In genomic region chr1:119646521-119647227, GRCh38 we compare ENCODE assay signal across 9 cellular contexts. TPM values are rescaled to one million over a fixed set of nuclear protein-coding genes. Genes with fewer than 3 reads are reported as not detected.
DNase-seq lines count a peak whose midpoint lies in the region; ATAC-seq and TF ChIP-seq lines count a peak whose summit lies in the region.
"Had no signal": no experiment of that assay in that cellular context is flagged by ENCODE, and none has a peak within 500 bp of the region (broad histone marks: within the 10 kb centered on the region; RNA-seq: fewer than 3 reads in every experiment).

No MANE protein-coding gene starts in this region.

- H3K9me3 Mint-ChIP-seq in activated naive CD4-positive, alpha-beta T cell treated with anti-CD3 and anti-CD28 coated beads for 36 hours: peaks cover 3% of the 10 kb centered on the region
- H3K9me3 Mint-ChIP-seq: activated B cell treated with CpG ODN at 0.5 μM for 24 hours had no signal

- H3K27ac Mint-ChIP-seq in activated naive CD4-positive, alpha-beta T cell treated with anti-CD3 and anti-CD28 coated beads for 36 hours: no peak overlapping the region
- H3K27ac Mint-ChIP-seq: activated B cell treated with CpG ODN at 0.5 μM for 24 hours had no signal

- no peaks in the 10 kb centered on the region for H3K27me3 ChIP-seq in upper lobe of left lung

- peaks cover 63% of the 10 kb centered on the region for H3K27me3 Mint-ChIP-seq in activated naive CD4-positive, alpha-beta T cell treated with anti-CD3 and anti-CD28 coated beads for 36 hours (ENCODE audit: low read depth)

- TF ChIP-seq EP300 in upper lobe of left lung (IDR thresholded peaks at IDR 0.05): no peak

- TF ChIP-seq CTCF in astrocyte of the cerebellum (IDR thresholded peaks at IDR 0.05; ENCODE audit: low read depth, low read length, missing control alignments) (no peak), upper lobe of left lung (IDR thresholded peaks at IDR 0.05) (no peak)

- H3K4me3 ChIP-seq in astrocyte of the cerebellum (ENCODE audit: low read depth, low read length) (peak overlapping the region; percentile 81), upper lobe of left lung (peak overlapping the region; percentile 67 to 97 (median 82))

- no peaks in the 10 kb centered on the region for H3K9me3 ChIP-seq in upper lobe of left lung

- H3K27ac ChIP-seq in upper lobe of left lung: peak overlapping the region; percentile 86 to 94 (median 91)

- 45 to 48% methylated on average over 15 of the region's 15 CpGs for WGBS in upper lobe of left lung, 2 donors

- no peak for TF ChIP-seq POLR2A in upper lobe of left lung (IDR thresholded peaks at IDR 0.05)

- no peaks in the 10 kb centered on the region for H3K36me3 Mint-ChIP-seq in activated naive CD4-positive, alpha-beta T cell treated with anti-CD3 and anti-CD28 coated beads for 36 hours (ENCODE audit: low read depth)

- no peaks in the 10 kb centered on the region for H3K36me3 ChIP-seq in upper lobe of left lung

- peak overlapping the region; percentile 73 for H3K4me3 Mint-ChIP-seq in activated naive CD4-positive, alpha-beta T cell treated with anti-CD3 and anti-CD28 coated beads for 36 hours
- H3K4me3 Mint-ChIP-seq: activated B cell treated with CpG ODN at 0.5 μM for 24 hours had no signal

- no peak for DNase-seq in activated naive CD4-positive, alpha-beta T cell treated with anti-CD3 and anti-CD28 coated beads for 36 hours
- DNase-seq in activated naive CD4-positive, alpha-beta T cell (lab: John Stamatoyannopoulos, UW): no peak
- peak; percentile 53 for DNase-seq in astrocyte of the cerebellum (ENCODE audit: low read depth)
- DNase-seq in left kidney (ENCODE audit: low read depth, low spot score): peak; percentile 40
- no peak for DNase-seq in upper lobe of left lung
- DNase-seq in OCI-M1 (lab: John Stamatoyannopoulos, UW): no peak
- DNase-seq in AG20443 (ENCODE audit: low spot score): no peak
- DNase-seq: activated B cell treated with CpG ODN at 0.5 μM for 24 hours had no signal

- intact Hi-C loops in activated naive CD4-positive, alpha-beta T cell treated with anti-CD3 and anti-CD28 coated beads for 36 hours (cut with micrococcal nuclease): no loop called here

- peaks cover 8 to 19% (median 16%) of the 10 kb centered on the region in 4 donors for H3K4me1 ChIP-seq in upper lobe of left lung

- ATAC-seq in upper lobe of left lung (ENCODE audit: low FRiP score in 2 of 2) (peak in 1 of 2 donors; percentile 0), HG03097 (IDR thresholded peaks at IDR 0.05; ENCODE audit: low FRiP score, unreplicated experiment) (no peak)

- in situ Hi-C loops in astrocyte of the cerebellum (cut with HindIII; ENCODE audit: low sequenced_read_pairs): no loop called here

- peaks cover 20% of the 10 kb centered on the region for H3K4me1 Mint-ChIP-seq in activated naive CD4-positive, alpha-beta T cell treated with anti-CD3 and anti-CD28 coated beads for 36 hours (ENCODE audit: low read depth)

- CTCF ChIA-PET in activated naive CD4-positive, alpha-beta T cell treated with anti-CD3 and anti-CD28 coated beads for 36 hours (lab: Charles Lee): interaction anchor here (1.2 to 2.1 kb wide), 2 partner anchors 28 to 29 kb away, joined by 3 to 15 read pairs; no protein-coding TSS in a partner anchor

RNA-seq across cellular contexts. Expression of gene ZNF697, which starts 1.4 kb away (rescaled TPM):
- total RNA-seq in activated naive CD4-positive, alpha-beta T cell treated with anti-CD3 and anti-CD28 coated beads for 36 hours: under 1 TPM; 0.41 to 0.59 TPM
- 10 to 100 TPM in 1 of 6 donors, 1 to 10 TPM in 5; 4.4 to 10.3 (median 8.0) TPM for total RNA-seq in upper lobe of left lung

Comparison
In these comparisons a context has a peak if more than half of its experiments do, and no peak if none do; other contexts are left out.
1. DNase-seq: peak in astrocyte of the cerebellum (single experiment) and left kidney (single experiment); none in activated naive CD4-positive, alpha-beta T cell treated with anti-CD3 and anti-CD28 coated beads for 36 hours (single experiment), activated naive CD4-positive, alpha-beta T cell (0 of 4), upper lobe of left lung (0 of 2), OCI-M1 (single experiment) and AG20443 (single experiment).